8 cellular contexts compared by ENCODE assay signal in the genomic region with DNA sequence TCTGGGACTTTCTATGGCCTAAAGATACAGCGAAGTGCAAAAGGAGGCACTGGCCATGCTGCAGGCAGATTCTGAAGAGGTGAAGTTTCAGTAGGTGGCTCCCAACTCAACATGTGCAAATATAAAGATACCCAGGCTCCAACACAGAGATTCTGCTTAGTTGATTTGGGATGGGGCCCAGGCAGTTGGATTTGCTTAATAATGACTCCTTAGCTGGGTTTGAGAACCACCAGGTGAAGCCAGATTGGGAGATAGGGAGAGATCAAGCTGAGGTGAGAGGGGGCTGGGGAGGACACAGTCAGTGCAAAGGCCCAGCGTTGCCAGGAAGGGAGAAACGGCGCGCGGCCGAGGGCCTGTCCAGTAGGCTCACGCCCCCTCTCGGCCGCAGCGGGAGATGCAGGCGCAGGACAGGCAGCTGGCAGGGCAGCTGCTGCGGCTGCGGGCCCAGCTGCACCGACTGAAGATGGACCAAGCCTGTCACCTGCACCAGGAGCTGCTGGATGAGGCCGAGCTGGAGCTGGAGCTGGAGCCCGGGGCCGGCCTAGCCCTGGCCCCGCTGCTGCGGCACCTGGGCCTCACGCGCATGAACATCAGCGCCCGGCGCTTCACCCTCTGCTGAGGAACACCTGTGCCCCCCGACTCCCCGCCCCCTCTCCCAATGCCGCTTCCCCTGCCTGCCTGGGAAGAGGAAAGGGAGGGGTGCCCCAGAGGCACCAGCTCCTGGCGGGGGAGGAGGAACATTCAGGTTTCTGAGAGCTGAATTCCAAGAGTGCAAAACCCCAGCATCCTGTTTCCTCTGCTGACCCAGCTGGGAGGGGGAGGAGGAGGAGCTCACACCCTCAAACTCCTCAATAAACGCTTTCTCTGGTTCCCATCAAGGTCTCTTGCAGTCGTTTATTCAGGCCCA. TPM values are rescaled to one million over a fixed set of nuclear protein-coding genes. Genes with fewer than 3 reads are reported as not detected.
DNase-seq lines count a peak whose midpoint lies in the region; ATAC-seq lines count a peak whose summit lies in the region.

No MANE protein-coding gene starts in this region.

- DNase-seq in HAP-1 (ENCODE audit: low spot score in 2 of 2) (peak; percentile 34 to 92), NCI-H345 (lab: John Stamatoyannopoulos, UW) (peak; percentile 78), mesenteric fat pad (ENCODE audit: low spot score) (peak; percentile 94)
- DNase-seq in activated CD4-positive, alpha-beta T cell treated with anti-CD3 and anti-CD28 coated beads, Interleukin-2, amount 50 U/mL, for 24 hours (ENCODE audit: low read depth in 1 of 2, low spot score in 1 of 2): peak; percentile 53 to 66
- DNase-seq in effector memory CD4-positive, alpha-beta T cell: peak; percentile 48 to 74 (median 57)
- DNase-seq in stimulated activated CD8-positive, alpha-beta memory T cell treated with anti-CD3 and anti-CD28 coated beads, Interleukin-7, amount 100 ng/mL, for 1 hour (ENCODE audit: low read depth in 2 of 2): peak; percentile 45 to 59

- ATAC-seq in HG03095 (IDR thresholded peaks at IDR 0.05; ENCODE audit: unreplicated experiment): no peak

- H4K20me1 ChIP-seq in BLaER1: no peaks in the 10 kb centered on the region

- peak overlapping the region; percentile 91; the same call in 1 of the 2 replicates for H3K9ac ChIP-seq in BLaER1

- peak overlapping the region; percentile 97 for H3K27ac ChIP-seq in BLaER1
- peak overlapping the region; percentile 92 for H3K27ac ChIP-seq in effector memory CD4-positive, alpha-beta T cell (ENCODE audit: insufficient read depth, low read length, poor library complexity, severe bottlenecking)

- peaks cover 81% of the 10 kb centered on the region for H3K4me1 ChIP-seq in BLaER1
- H3K4me1 ChIP-seq in HAP-1: no peaks in the 10 kb centered on the region
- peaks cover 42% of the 10 kb centered on the region for H3K4me1 ChIP-seq in effector memory CD4-positive, alpha-beta T cell (ENCODE audit: control insufficient read depth, insufficient read depth, low read length, poor library complexity, severe bottlenecking)

- H3K27me3 ChIP-seq in BLaER1 (no peaks in the 10 kb centered on the region), HAP-1 (ENCODE audit: low read depth) (no peaks in the 10 kb centered on the region)
- H3K27me3 ChIP-seq in effector memory CD4-positive, alpha-beta T cell (replicated peaks; ENCODE audit: control insufficient read depth, insufficient read depth, low read length, poor library complexity, severe bottlenecking): no peaks in the 10 kb centered on the region

- no peaks in the 10 kb centered on the region for H3K36me3 ChIP-seq in BLaER1
- H3K36me3 ChIP-seq in HAP-1 (replicated peaks): no peaks in the 10 kb centered on the region
- H3K36me3 ChIP-seq in effector memory CD4-positive, alpha-beta T cell (ENCODE audit: control insufficient read depth, insufficient read depth, low read length): no peaks in the 10 kb centered on the region

- peak overlapping the region; percentile 98 for H3K4me2 ChIP-seq in BLaER1

- H3K9me3 ChIP-seq in BLaER1 (no peaks in the 10 kb centered on the region), HAP-1 (no peaks in the 10 kb centered on the region)
- H3K9me3 ChIP-seq in effector memory CD4-positive, alpha-beta T cell (ENCODE audit: control insufficient read depth, low read length): no peaks in the 10 kb centered on the region

- in situ Hi-C loops in HAP-1 (cut with MboI; ENCODE audit: low sequenced_read_pairs): no loop called here

- peak overlapping the region; percentile 36; the same call in 1 of the 2 replicates for H3K4me3 ChIP-seq in BLaER1
- no peak overlapping the region for H3K4me3 ChIP-seq in HAP-1
- peak overlapping the region; percentile 45 for H3K4me3 ChIP-seq in effector memory CD4-positive, alpha-beta T cell (ENCODE audit: insufficient read depth, low read depth, low read length, poor library complexity, severe bottlenecking)

RNA-seq across cellular contexts. Expression of a gene that starts 1.2 kb away (rescaled TPM):
- 7.5 TPM for total RNA-seq in mesenteric fat pad

RNA-seq across cellular contexts. Expression of a gene that starts 2.8 kb away (rescaled TPM):
- 1.8 TPM for total RNA-seq in mesenteric fat pad

RNA-seq across cellular contexts. Expression of a gene that starts 26.0 kb away (rescaled TPM):
- 160 TPM for total RNA-seq in mesenteric fat pad

RNA-seq across cellular contexts. Expression of a gene that starts 26.1 kb away (rescaled TPM):
- total RNA-seq in mesenteric fat pad: 18.4 TPM

RNA-seq across cellular contexts. Expression of a gene that starts 39.3 kb away (rescaled TPM):
- total RNA-seq in mesenteric fat pad: not detected
